In genomic region chr13:75566658-75567057, GRCh38 we compare ENCODE assay signal across 11 cellular contexts.
DNase-seq lines count a peak whose midpoint lies in the region; ATAC-seq and TF ChIP-seq lines count a peak whose summit lies in the region.
"Had no signal": no experiment of that assay in that cellular context is flagged by ENCODE, and none has a peak within 500 bp of the region (broad histone marks: within the 10 kb centered on the region; RNA-seq: fewer than 3 reads in every experiment).

No MANE protein-coding gene starts in this region.

- no peaks in the 10 kb centered on the region for H3K27me3 ChIP-seq in MM.1S (replicated peaks; ENCODE audit: insufficient read depth, low read length)
- H3K27me3 ChIP-seq: vagina had no signal

- H3K9me3 ChIP-seq in MM.1S (replicated peaks; ENCODE audit: insufficient read depth, low read length) = no peaks in the 10 kb centered on the region
- H3K9me3 ChIP-seq: vagina had no signal

- no peaks in the 10 kb centered on the region for H4K20me1 ChIP-seq in MM.1S (ENCODE audit: insufficient read depth, low read length)

- DNase-seq in NCI-H1694 treated with DMSO at 0.1 percent for 48 hours (lab: John Stamatoyannopoulos, UW) (peak; percentile 33), NCI-H1694 (lab: John Stamatoyannopoulos, UW) (no peak), MM.1S (no peak), dedifferentiated amniotic fluid mesenchymal stem cell (ENCODE audit: extremely low spot score) (peak; percentile 69), pons (ENCODE audit: low spot score) (peak; percentile 31), COR-L47 (lab: John Stamatoyannopoulos, UW) (no peak)
- no peak for DNase-seq in activated CD4-positive, CD25-positive, alpha-beta regulatory T cell (lab: John Stamatoyannopoulos, UW)
- DNase-seq: CD8-positive, alpha-beta T cell; NCI-H1930 had no signal

- H3K27ac ChIP-seq in MM.1S (ENCODE audit: low read length) = no peak overlapping the region
- H3K27ac ChIP-seq: vagina had no signal

- H3K4me3 ChIP-seq in MM.1S (ENCODE audit: low read length) = no peak overlapping the region
- H3K4me3 ChIP-seq: vagina had no signal

- H3K9ac ChIP-seq in MM.1S (ENCODE audit: low read length) = no peak overlapping the region

- no peaks in the 10 kb centered on the region for H3K4me1 ChIP-seq in MM.1S (ENCODE audit: low read length)
- H3K4me1 ChIP-seq: vagina had no signal

- H3F3A ChIP-seq in MM.1S (ENCODE audit: insufficient read depth, low read length) = no peaks in the 10 kb centered on the region; the same call in 1 of the 2 replicates

- TF ChIP-seq CTCF in MM.1S (IDR thresholded peaks at IDR 0.05; ENCODE audit: low read length) = peak; percentile 23

- H3K4me2 ChIP-seq in MM.1S (ENCODE audit: low read depth, low read length) = no peak overlapping the region

- no peak overlapping the region for H2AFZ ChIP-seq in MM.1S (ENCODE audit: low read length)

- H3K79me2 ChIP-seq in MM.1S (ENCODE audit: low read length) = no peaks in the 10 kb centered on the region

- H3K9me2 ChIP-seq in MM.1S (replicated peaks; ENCODE audit: insufficient read depth, low read length) = no peaks in the 10 kb centered on the region

- H3K36me3 ChIP-seq in MM.1S (replicated peaks; ENCODE audit: insufficient read depth, low read length) = peaks cover 4% of the 10 kb centered on the region; the same call in 1 of the 2 replicates

- ATAC-seq in GM18868 (IDR thresholded peaks at IDR 0.05; ENCODE audit: unreplicated experiment) = no peak
- ATAC-seq: CD8-positive, alpha-beta T cell had no signal

Comparison
In these comparisons a context has a peak if more than half of its experiments do, and no peak if none do; other contexts are left out.
1. DNase-seq: peak in NCI-H1694 treated with DMSO at 0.1 percent for 48 hours (single experiment), dedifferentiated amniotic fluid mesenchymal stem cell (single experiment) and pons (single experiment); none in NCI-H1694 (single experiment), MM.1S (single experiment), COR-L47 (single experiment) and activated CD4-positive, CD25-positive, alpha-beta regulatory T cell (0 of 4).